ENCODE assay signal across 1 cellular context in the genomic region with DNA sequence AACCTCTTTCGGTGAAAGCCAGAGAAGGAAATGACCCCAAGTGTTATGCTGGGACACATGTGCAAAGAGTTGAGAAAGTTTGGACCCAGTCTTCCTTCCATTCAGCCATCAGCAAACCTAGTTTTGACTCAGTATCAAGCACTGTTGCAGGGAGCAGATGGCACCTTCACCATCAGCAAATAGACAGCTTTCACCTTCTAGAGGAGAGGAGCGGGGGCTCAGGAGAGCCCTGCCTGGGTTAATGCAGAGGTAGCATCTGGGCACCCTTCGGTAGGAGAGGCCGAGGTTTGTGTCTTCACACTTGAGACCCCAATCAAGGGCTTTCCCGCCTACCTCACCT.
TF ChIP-seq lines count a peak whose summit lies in the region.

No MANE protein-coding gene starts in this region.

TF ChIP-seq in HEK293, 187 proteins besides CTCF, POLR2A, EP300 and RAD21 (continued from another document):
- TF ChIP-seq TSHZ1 (tag by site-specific recombination; IDR thresholded peaks at IDR 0.05; ENCODE audit: borderline replicate concordance), result no peak
